In genomic region chr17:28760987-28761562, GRCh38 we compare ENCODE assay signal across 8 cellular contexts. TPM values are rescaled to one million over a fixed set of nuclear protein-coding genes. Genes with fewer than 3 reads are reported as not detected.
A peak's percentile ranks its signal among the peaks of the same experiment; 100 is the strongest.
DNase-seq lines count a peak whose midpoint lies in the region; ATAC-seq and TF ChIP-seq lines count a peak whose summit lies in the region.

No MANE protein-coding gene starts in this region.

- ATAC-seq in gastrocnemius medialis (peak; percentile 65 to 89), HG03039 (IDR thresholded peaks at IDR 0.05; ENCODE audit: unreplicated experiment) (no peak), HG03108 (IDR thresholded peaks at IDR 0.05; ENCODE audit: unreplicated experiment) (no peak)

- H3K27me3 ChIP-seq in HUES6 (ENCODE audit: control insufficient read depth, insufficient read depth, low read length) (no peaks in the 10 kb centered on the region), gastrocnemius medialis (no peaks in the 10 kb centered on the region)

- TF ChIP-seq POLR2A in gastrocnemius medialis (IDR thresholded peaks at IDR 0.05) = no peak

- H3K4me1 ChIP-seq in HUES6 (ENCODE audit: control insufficient read depth, insufficient read depth, low read length) (peaks cover 36% of the 10 kb centered on the region), gastrocnemius medialis (peaks cover 4 to 12% of the 10 kb centered on the region in 2 donors)

- H3K9ac ChIP-seq in HUES6 (ENCODE audit: low read length) = peak overlapping the region; percentile 59

- H3K27ac ChIP-seq in HUES6 (ENCODE audit: low read depth, low read length) (peak overlapping the region; percentile 94), gastrocnemius medialis (peak overlapping the region in 3 of 4 donors; percentile 10 to 52 (median 35))

- no peaks in the 10 kb centered on the region for H3K9me3 ChIP-seq in HUES6 (ENCODE audit: control insufficient read depth, insufficient read depth, low read depth, low read length)
- H3K9me3 ChIP-seq in gastrocnemius medialis = no peaks in the 10 kb centered on the region

- intact Hi-C loops in head of caudate nucleus (cut with DNase I) (loop anchor here (10.0 kb wide), 2 partner anchors 94 to 154 kb away; partner anchors contain the start of gene ERAL1), gastrocnemius medialis (cut with DNase I; ENCODE audit: low total_unique reads) (loop anchor here (5.0 kb wide), 3 partner anchors 34 to 156 kb away; partner anchors contain the start of genes NEK8 and TLCD1)

- TF ChIP-seq CTCF in gastrocnemius medialis (IDR thresholded peaks at IDR 0.05 in 4 of 5, conservative IDR thresholded peaks at IDR 0.05 in 1 of 5) = no peak

- H3K4me3 ChIP-seq in HUES6 (ENCODE audit: low read depth, low read length) (peak overlapping the region; percentile 37), gastrocnemius medialis (no peak overlapping the region)

- in situ Hi-C loops in gastrocnemius medialis (cut with MboI; ENCODE audit: low sequenced_read_pairs in 4 of 4) = loop anchor here (5.0 to 25.0 kb wide), 6 partner anchors 64 to 154 kb away; partner anchors contain the start of genes ERAL1 (in 4 of the 4) and FLOT2 (in 1 of the 4)

- DNase-seq in SKM-1 (lab: John Stamatoyannopoulos, UW; ENCODE audit: unreplicated experiment) (peak; percentile 81), head of caudate nucleus (peak in 32 of 42 donors; percentile 28 to 80 (median 58)), gastrocnemius medialis (peak; percentile 69 to 85), dedifferentiated amniotic fluid mesenchymal stem cell (ENCODE audit: extremely low spot score) (no peak)
- no peak for DNase-seq in stimulated activated CD8-positive, alpha-beta memory T cell treated with anti-CD3 and anti-CD28 coated beads, Interleukin-4, amount 100 ng/mL, for 48 hours

- H3K36me3 ChIP-seq in HUES6 (ENCODE audit: control insufficient read depth, insufficient read depth, low read length) (peaks cover 52% of the 10 kb centered on the region), gastrocnemius medialis (peaks cover 0 to 41% of the 10 kb centered on the region in 2 donors)

RNA-seq across cellular contexts. Expression of gene TRAF4, which starts 17.3 kb away (rescaled TPM):
- total RNA-seq in gastrocnemius medialis = 1 to 10 TPM; 2.0 to 6.4 (median 3.8) TPM

RNA-seq across cellular contexts. Expression of gene NEK8, which starts 32.5 kb away (rescaled TPM):
- 1 to 10 TPM; 1.3 to 8.1 (median 1.9) TPM for total RNA-seq in gastrocnemius medialis

RNA-seq across cellular contexts. Expression of gene TLCD1, which starts 35.0 kb away (rescaled TPM):
- total RNA-seq in gastrocnemius medialis = under 1 TPM in 3 of 4 donors, not detected in 1; 0.46 to 0.82 (median 0.75) TPM

RNA-seq across cellular contexts. Expression of gene RPL23A, which starts 41.3 kb away (rescaled TPM):
- total RNA-seq in gastrocnemius medialis = 100 to 1,000 TPM; 434 to 647 (median 533) TPM

RNA-seq across cellular contexts. Expression of gene RAB34, which starts 43.4 kb away (rescaled TPM):
- total RNA-seq in gastrocnemius medialis = 10 to 100 TPM; 14.9 to 53.3 (median 32.7) TPM

Comparison
In these comparisons a context has a peak if more than half of its experiments do, and no peak if none do; other contexts are left out.
1. DNase-seq: peak in SKM-1 (single experiment), head of caudate nucleus (32 of 42) and gastrocnemius medialis (2 of 2); none in dedifferentiated amniotic fluid mesenchymal stem cell (single experiment) and stimulated activated CD8-positive, alpha-beta memory T cell treated with anti-CD3 and anti-CD28 coated beads, Interleukin-4, amount 100 ng/mL, for 48 hours (single experiment).
2. ATAC-seq: peak in gastrocnemius medialis (2 of 2); none in HG03039 (single experiment) and HG03108 (single experiment).